ENCODE assay signal across 9 cellular contexts in genomic region chr1:39898648-39899603, GRCh38. TPM values are rescaled to one million over a fixed set of nuclear protein-coding genes. Genes with fewer than 3 reads are reported as not detected.
A peak's percentile ranks its signal among the peaks of the same experiment; 100 is the strongest.
DNase-seq lines count a peak whose midpoint lies in the region; ATAC-seq and TF ChIP-seq lines count a peak whose summit lies in the region.
"Had no signal": no experiment of that assay in that cellular context is flagged by ENCODE, and none has a peak within 500 bp of the region (broad histone marks: within the 10 kb centered on the region; RNA-seq: fewer than 3 reads in every experiment).

No MANE protein-coding gene starts in this region.

- POLR2A ChIA-PET in IMR-90 (lab: Charles Lee; ENCODE audit: unreplicated experiment), result interaction anchor here (0.5 kb wide), 1 partner anchor 22 kb away, joined by 3 read pairs; no protein-coding TSS in a partner anchor

- H3K4me3 ChIP-seq in IMR-90 (ENCODE audit: insufficient read depth, low read depth, low read length) (no peak overlapping the region), iPS-20b (ENCODE audit: low read length) (peak overlapping the region; percentile 80)

- no peak overlapping the region for H2BK15ac ChIP-seq in IMR-90 (ENCODE audit: low read depth, low read length)

- no peak overlapping the region for H2AK9ac ChIP-seq in IMR-90 (replicated peaks; ENCODE audit: low read depth, low read length, poor library complexity)

- no peak overlapping the region for H3K14ac ChIP-seq in IMR-90 (replicated peaks; ENCODE audit: low read depth, low read length)

- peaks cover 11% of the 10 kb centered on the region for H3K9me1 ChIP-seq in IMR-90 (ENCODE audit: insufficient read depth, low read length)

- 67% methylated on average over 2 of the region's 14 CpGs; no CpG with 5 or more reads in 1 of the 2 experiments for WGBS in IMR-90 (ENCODE audit: extremely low coverage in 2 of 2, insufficient read length in 1 of 2), 2 experiments

- peaks cover 7% of the 10 kb centered on the region; the same call in 1 of the 2 replicates for H4K20me1 ChIP-seq in IMR-90 (ENCODE audit: insufficient read depth, low read length)

- no peaks in the 10 kb centered on the region for H3K79me1 ChIP-seq in IMR-90 (ENCODE audit: low read depth in 1 of 2, low read length in 2 of 2)

- TF ChIP-seq POLR2A in IMR-90 (IDR thresholded peaks at IDR 0.05; ENCODE audit: low read depth, low read length), result no peak

- ATAC-seq in IMR-90 (ENCODE audit: low read depth) (no peak), GM19397 (IDR thresholded peaks at IDR 0.05; ENCODE audit: unreplicated experiment) (no peak), HG03045 (IDR thresholded peaks at IDR 0.05; ENCODE audit: unreplicated experiment) (no peak)

- CTCF ChIA-PET in IMR-90 (lab: Yijun Ruan, JAX), result interaction anchor here (1.0 kb wide), 1 partner anchor 21 kb away, joined by 3 read pairs; no protein-coding TSS in a partner anchor

- intact Hi-C loops in IMR-90 (cut with micrococcal nuclease), result no loop called here

- H4K5ac ChIP-seq in IMR-90 (ENCODE audit: low read depth, low read length), result no peak overlapping the region

- H3K23ac ChIP-seq in IMR-90 (ENCODE audit: low read depth, low read length), result peak overlapping the region; percentile 6; the same call in 1 of the 2 replicates

- H3K9me3 ChIP-seq in IMR-90 (ENCODE audit: control insufficient read depth, insufficient read depth, low read length) (no peaks in the 10 kb centered on the region), iPS-20b (ENCODE audit: insufficient read depth, low read depth, low read length) (no peaks in the 10 kb centered on the region)

- H4K91ac ChIP-seq in IMR-90 (ENCODE audit: insufficient read depth, low read depth, low read length), result no peak overlapping the region

- H3K36me3 ChIP-seq in IMR-90 (ENCODE audit: control insufficient read depth, insufficient read depth, low read length) (no peaks in the 10 kb centered on the region), iPS-20b (ENCODE audit: insufficient read depth, low read depth, low read length) (no peaks in the 10 kb centered on the region)

- no peak overlapping the region for H3K9ac ChIP-seq in IMR-90 (ENCODE audit: low read depth, low read length)
- peak overlapping the region; percentile 86 for H3K9ac ChIP-seq in iPS-20b (ENCODE audit: low read depth, low read length)

- H2AFZ ChIP-seq in IMR-90 (replicated peaks; ENCODE audit: low read length, poor library complexity), result no peak overlapping the region

- no peak for TF ChIP-seq CTCF in IMR-90 (conservative IDR thresholded peaks at IDR 0.05; ENCODE audit: low read depth, low read length)

- no peak overlapping the region for H2BK120ac ChIP-seq in IMR-90 (ENCODE audit: low read depth, low read length)

- TF ChIP-seq RAD21 in IMR-90 (IDR thresholded peaks at IDR 0.05; ENCODE audit: low read length), result no peak

- H3K27ac ChIP-seq in IMR-90 (ENCODE audit: insufficient read depth, low read length), result no peak overlapping the region
- H3K27ac ChIP-seq in iPS-20b (ENCODE audit: low read length), result peak overlapping the region; percentile 88

- no peak overlapping the region for H3K4ac ChIP-seq in IMR-90 (ENCODE audit: low read depth, low read length)

- H3K18ac ChIP-seq in IMR-90 (ENCODE audit: low read depth, low read length), result no peak overlapping the region

- H4K8ac ChIP-seq in IMR-90 (ENCODE audit: low read depth in 2 of 2, low read length in 2 of 2), result no peak overlapping the region

- no peak overlapping the region for H2BK5ac ChIP-seq in IMR-90 (ENCODE audit: low read depth, low read length, poor library complexity, severe bottlenecking)

- BruUV-seq in IMR-90 (replicated peaks; lab: Mats Ljungman, UMichigan), result no TSS peak

- no peak overlapping the region for H2AK5ac ChIP-seq in IMR-90 (ENCODE audit: low read depth, low read length)

- no peak overlapping the region for H2BK20ac ChIP-seq in IMR-90 (ENCODE audit: low read depth, low read length)

- peaks cover 18% of the 10 kb centered on the region for H3K27me3 ChIP-seq in IMR-90 (ENCODE audit: control insufficient read depth, insufficient read depth, low read length)
- H3K27me3 ChIP-seq in iPS-20b (ENCODE audit: insufficient read depth, low read length), result peaks cover 28% of the 10 kb centered on the region

- peaks cover 12% of the 10 kb centered on the region; the same call in 1 of the 2 replicates for H3K4me1 ChIP-seq in IMR-90 (ENCODE audit: control insufficient read depth, insufficient read depth, low read length)
- H3K4me1 ChIP-seq in iPS-20b (ENCODE audit: insufficient read depth, low read length), result peaks cover 30% of the 10 kb centered on the region

- H3K4me2 ChIP-seq in IMR-90 (ENCODE audit: low read depth, low read length), result no peak overlapping the region

- in situ Hi-C loops in IMR-90 (cut with MboI; ENCODE audit: low sequenced_read_pairs), result loop anchor here (5.0 kb wide), 1 partner anchor 67 kb away; no protein-coding TSS in a partner anchor

- DNase-seq in AG08396 (ENCODE audit: low spot score) (peak; percentile 82), IMR-90 (peak; percentile 64), SW480 (ENCODE audit: low spot score) (peak; percentile 88), SW 1271 (lab: John Stamatoyannopoulos, UW) (no peak), kidney tubule cell (ENCODE audit: low spot score) (no peak)
- DNase-seq: activated B cell treated with CpG ODN at 0.5 μM for 24 hours had no signal

- H3K56ac ChIP-seq in IMR-90 (ENCODE audit: extremely low read depth, insufficient read depth, low read length), result no peak overlapping the region

- dilution Hi-C loops in IMR-90 (cut with HindIII; ENCODE audit: low sequenced_read_pairs, unreplicated experiment), result no loop called here

TF ChIP-seq in IMR-90, 13 proteins besides CTCF, POLR2A, EP300 and RAD21:
- TF ChIP-seq RFX5 (IDR thresholded peaks at IDR 0.05; ENCODE audit: low read depth, low read length), result no peak
- TF ChIP-seq NFE2L2 (IDR thresholded peaks at IDR 0.05; ENCODE audit: low read depth, low read length), result no peak
- no peak for TF ChIP-seq SMC3 (IDR thresholded peaks at IDR 0.05; ENCODE audit: low read depth, low read length)
- TF ChIP-seq FOS (IDR thresholded peaks at IDR 0.05; ENCODE audit: low read depth, low read length), result no peak
- TF ChIP-seq BHLHE40 (IDR thresholded peaks at IDR 0.05; ENCODE audit: low read depth, low read length), result no peak
- TF ChIP-seq CEBPB (IDR thresholded peaks at IDR 0.05; ENCODE audit: low read depth, low read length), result no peak
- TF ChIP-seq, protein P1, sequence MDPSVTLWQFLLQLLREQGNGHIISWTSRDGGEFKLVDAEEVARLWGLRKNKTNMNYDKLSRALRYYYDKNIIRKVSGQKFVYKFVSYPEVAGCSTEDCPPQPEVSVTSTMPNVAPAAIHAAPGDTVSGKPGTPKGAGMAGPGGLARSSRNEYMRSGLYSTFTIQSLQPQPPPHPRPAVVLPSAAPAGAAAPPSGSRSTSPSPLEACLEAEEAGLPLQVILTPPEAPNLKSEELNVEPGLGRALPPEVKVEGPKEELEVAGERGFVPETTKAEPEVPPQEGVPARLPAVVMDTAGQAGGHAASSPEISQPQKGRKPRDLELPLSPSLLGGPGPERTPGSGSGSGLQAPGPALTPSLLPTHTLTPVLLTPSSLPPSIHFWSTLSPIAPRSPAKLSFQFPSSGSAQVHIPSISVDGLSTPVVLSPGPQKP (IDR thresholded peaks at IDR 0.05; ENCODE audit: borderline replicate concordance, low read depth, low read length), result no peak
- TF ChIP-seq CHD1 (IDR thresholded peaks at IDR 0.05; ENCODE audit: low read depth, low read length), result no peak
- no peak for TF ChIP-seq MXI1 (IDR thresholded peaks at IDR 0.05; ENCODE audit: borderline replicate concordance, low read depth, low read length)
- TF ChIP-seq MAFK (IDR thresholded peaks at IDR 0.05; ENCODE audit: low read depth, low read length), result no peak
- no peak for TF ChIP-seq MAZ (IDR thresholded peaks at IDR 0.05; ENCODE audit: borderline replicate concordance, low read depth, low read length)
- no peak for TF ChIP-seq USF2 (IDR thresholded peaks at IDR 0.05; ENCODE audit: low read depth, low read length)
- no peak for TF ChIP-seq RCOR1 (IDR thresholded peaks at IDR 0.05; ENCODE audit: insufficient replicate concordance, low read length)

RNA-seq across cellular contexts. Expression of gene MYCL, which starts 2.8 kb away (rescaled TPM):
- 0.56 and 0.72 TPM in 2 replicates for total RNA-seq in IMR-90 (2012; rRNA removed)
- 0.75 and 0.87 TPM in 2 replicates for polyA plus RNA-seq in IMR-90 (2012; rRNA removed)
- polyA plus RNA-seq in IMR-90 (2012; cell fraction: cytosol; rRNA removed), result 0.42 and 0.52 TPM in 2 replicates
- 0.36 and 0.41 TPM in 2 replicates for polyA plus RNA-seq in IMR-90 (2012; cell fraction: nucleus; rRNA removed; ENCODE audit: low replicate concordance)

RNA-seq across cellular contexts. Expression of gene TRIT1, which starts 15.6 kb away (rescaled TPM):
- total RNA-seq in IMR-90 (2012; rRNA removed), result 27.8 and 29.2 TPM in 2 replicates
- 10.8 and 13.5 TPM in 2 replicates for polyA plus RNA-seq in IMR-90 (2012; rRNA removed)
- 3.8 and 4.7 TPM in 2 replicates for polyA plus RNA-seq in IMR-90 (2012; cell fraction: cytosol; rRNA removed)
- 9.5 and 28.8 TPM in 2 replicates for polyA plus RNA-seq in IMR-90 (2012; cell fraction: nucleus; rRNA removed; ENCODE audit: low replicate concordance)

RNA-seq across cellular contexts. Expression of gene MFSD2A, which starts 56.0 kb away (rescaled TPM):
- total RNA-seq in IMR-90 (2012; rRNA removed), result 5.0 and 5.7 TPM in 2 replicates
- polyA plus RNA-seq in IMR-90 (2012; rRNA removed), result 6.7 and 7.3 TPM in 2 replicates
- polyA plus RNA-seq in IMR-90 (2012; cell fraction: cytosol; rRNA removed), result 3.7 and 5.3 TPM in 2 replicates
- 13.7 and 18.4 TPM in 2 replicates for polyA plus RNA-seq in IMR-90 (2012; cell fraction: nucleus; rRNA removed; ENCODE audit: low replicate concordance)

Comparison
In these comparisons a context has a peak if more than half of its experiments do, and no peak if none do; other contexts are left out.
1. DNase-seq: peak in AG08396 (single experiment), IMR-90 (single experiment) and SW480 (single experiment); none in SW 1271 (0 of 2) and kidney tubule cell (single experiment).